21 cellular contexts compared by ENCODE assay signal in genomic region chr14:33532581-33532980, GRCh38.
DNase-seq lines count a peak whose midpoint lies in the region; ATAC-seq, FAIRE-seq and TF ChIP-seq lines count a peak whose summit lies in the region.
"Had no signal": no experiment of that assay in that cellular context is flagged by ENCODE, and none has a peak within 500 bp of the region (broad histone marks: within the 10 kb centered on the region; RNA-seq: fewer than 3 reads in every experiment).

No MANE protein-coding gene starts in this region.

- no peaks in the 10 kb centered on the region for H3K9me1 ChIP-seq in endothelial cell of umbilical vein (replicated peaks; ENCODE audit: control insufficient read depth, extremely low read depth, insufficient read depth, low read length)

- H3K27me3 ChIP-seq in liver (ENCODE audit: control insufficient read depth in 4 of 4, insufficient read depth in 4 of 4, low read length in 3 of 4) (no peaks in the 10 kb centered on the region), HepG2 (ENCODE audit: control insufficient read depth in 1 of 2, insufficient read depth in 2 of 2, low read length in 2 of 2) (no peaks in the 10 kb centered on the region), endothelial cell of umbilical vein (ENCODE audit: control insufficient read depth in 2 of 2, insufficient read depth in 2 of 2, low read length in 2 of 2) (no peaks in the 10 kb centered on the region), right lobe of liver (no peaks in the 10 kb centered on the region)
- H3K27me3 ChIP-seq: BLaER1 treated with 17β-estradiol and CSF1 and Interleukin-3, amounts not matched to agents 10 nM and 100 nM had no signal

- FAIRE-seq in HepG2 (lab: Jason Lieb, UNC) (no peak), endothelial cell of umbilical vein (lab: Jason Lieb, UNC) (no peak)
- FAIRE-seq: GM12878 had no signal

- peaks cover 5% of the 10 kb centered on the region for H3K4me1 Mint-ChIP-seq in chondrocyte (ENCODE audit: low read depth)
- H3K4me1 Mint-ChIP-seq: B cell; CD4-positive, CD25-positive, alpha-beta regulatory T cell; CD8-positive, alpha-beta memory T cell had no signal

- no peak overlapping the region for H2AFZ ChIP-seq in HepG2 (ENCODE audit: low read length)
- H2AFZ ChIP-seq in endothelial cell of umbilical vein (ENCODE audit: low read depth, low read length) = peak overlapping the region; percentile 91

- no peak for ATAC-seq in HepG2
- ATAC-seq in right lobe of liver = peak; percentile 19 to 65 (median 52)
- ATAC-seq: GM12878, HCT116 had no signal

- no peak for TF ChIP-seq EP300 in HepG2 (IDR thresholded peaks at IDR 0.05; ENCODE audit: low read depth in 2 of 2, low read length in 2 of 2)
- TF ChIP-seq EP300 in HepG2 (CRISPR knock-in tag; IDR thresholded peaks at IDR 0.05; ENCODE audit: borderline replicate concordance) = no peak

- H3K4me2 ChIP-seq in HepG2 (ENCODE audit: low read depth, low read length) (no peak overlapping the region), endothelial cell of umbilical vein (ENCODE audit: insufficient read depth, low read length) (peak overlapping the region; percentile 81)
- H3K4me2 ChIP-seq: BLaER1 treated with 17β-estradiol and CSF1 and Interleukin-3, amounts not matched to agents 10 nM and 100 nM had no signal

- no peaks in the 10 kb centered on the region for H3K36me3 ChIP-seq in liver (ENCODE audit: control insufficient read depth in 4 of 4, insufficient read depth in 3 of 4, low read depth in 1 of 4, low read length in 3 of 4)
- no peaks in the 10 kb centered on the region for H3K36me3 ChIP-seq in HepG2 (replicated peaks in 1 of 2; ENCODE audit: control insufficient read depth in 1 of 2, insufficient read depth in 2 of 2, low read length in 2 of 2)
- H3K36me3 ChIP-seq in endothelial cell of umbilical vein (ENCODE audit: control insufficient read depth in 2 of 2, extremely low read depth in 1 of 2, insufficient read depth in 2 of 2, low read length in 2 of 2) = no peaks in the 10 kb centered on the region
- no peaks in the 10 kb centered on the region for H3K36me3 ChIP-seq in right lobe of liver
- H3K36me3 ChIP-seq: BLaER1 treated with 17β-estradiol and CSF1 and Interleukin-3, amounts not matched to agents 10 nM and 100 nM had no signal

- no peaks in the 10 kb centered on the region for H3K36me3 Mint-ChIP-seq in chondrocyte (ENCODE audit: low read depth)
- H3K36me3 Mint-ChIP-seq: CD4-positive, CD25-positive, alpha-beta regulatory T cell; CD8-positive, alpha-beta memory T cell had no signal

- H3K9me3 ChIP-seq in liver (ENCODE audit: control insufficient read depth in 4 of 4, low read length in 3 of 4) (no peaks in the 10 kb centered on the region), HepG2 (ENCODE audit: low read length) (no peaks in the 10 kb centered on the region), endothelial cell of umbilical vein (replicated peaks; ENCODE audit: control insufficient read depth, insufficient read depth, low read length) (no peaks in the 10 kb centered on the region), right lobe of liver (peaks cover 0 to 2% (median 0%) of the 10 kb centered on the region in 4 donors)
- H3K9me3 ChIP-seq: BLaER1 treated with 17β-estradiol and CSF1 and Interleukin-3, amounts not matched to agents 10 nM and 100 nM had no signal

- TF ChIP-seq RAD21 in liver (IDR thresholded peaks at IDR 0.05) (no peak), HepG2 (CRISPR knock-in tag; IDR thresholded peaks at IDR 0.05) (no peak)

- H3K27ac ChIP-seq in liver (ENCODE audit: low read depth in 1 of 2, low read length in 2 of 2) (no peak overlapping the region), HepG2 (ENCODE audit: extremely low read length, insufficient read depth, low read length) (no peak overlapping the region), endothelial cell of umbilical vein (ENCODE audit: insufficient read depth, low read depth, low read length) (peak overlapping the region; percentile 41), right lobe of liver (no peak overlapping the region)
- H3K27ac ChIP-seq: BLaER1 treated with 17β-estradiol and CSF1 and Interleukin-3, amounts not matched to agents 10 nM and 100 nM had no signal

- no peak overlapping the region for H3K4me3 Mint-ChIP-seq in chondrocyte (ENCODE audit: unreplicated experiment)
- H3K4me3 Mint-ChIP-seq: B cell; CD4-positive, CD25-positive, alpha-beta regulatory T cell; CD8-positive, alpha-beta memory T cell; HFFc6 had no signal

- H3K27ac Mint-ChIP-seq in chondrocyte (ENCODE audit: unreplicated experiment) = no peak overlapping the region
- H3K27ac Mint-ChIP-seq: B cell; CD4-positive, CD25-positive, alpha-beta regulatory T cell; CD8-positive, alpha-beta memory T cell; HFFc6 had no signal

- no peak for TF ChIP-seq POLR2A in HepG2 (IDR thresholded peaks at IDR 0.05; ENCODE audit: insufficient read depth in 1 of 2, low read depth in 2 of 2, low read length in 2 of 2)
- TF ChIP-seq POLR2A in endothelial cell of umbilical vein (IDR thresholded peaks at IDR 0.05; ENCODE audit: low read depth, low read length) = no peak
- no peak for TF ChIP-seq POLR2A in right lobe of liver (IDR thresholded peaks at IDR 0.05)

- dilution Hi-C loops in endothelial cell of umbilical vein (cut with MboI; ENCODE audit: extremely low pct_ligation_motif_present, low sequenced_read_pairs) = no loop called here

- intact Hi-C loops in HepG2 (cut with micrococcal nuclease; ENCODE audit: unreplicated experiment) (no loop called here), endothelial cell of umbilical vein (cut with micrococcal nuclease) (no loop called here), right lobe of liver (cut with DNase I) (no loop called here)

- 55% methylated on average over 3 of the region's 3 CpGs for WGBS in liver
- WGBS in HepG2 (ENCODE audit: low lambda C conversion rate) = 1% methylated on average over 3 of the region's 3 CpGs
- 20% methylated on average over 3 of the region's 3 CpGs for WGBS in right lobe of liver (ENCODE audit: insufficient coverage, low coverage, low lambda C conversion rate, missing lambda C conversion rate)

- BruUV-seq in HepG2 (replicated peaks; lab: Mats Ljungman, UMichigan) (no TSS peak), endothelial cell of umbilical vein (replicated peaks; lab: Mats Ljungman, UMichigan) (no TSS peak)

- H3K79me2 ChIP-seq in HepG2 (ENCODE audit: insufficient read depth, low read length) (no peaks in the 10 kb centered on the region), endothelial cell of umbilical vein (ENCODE audit: control insufficient read depth, insufficient read depth, low read length) (no peaks in the 10 kb centered on the region)

- no peaks in the 10 kb centered on the region for H4K20me1 ChIP-seq in HepG2 (ENCODE audit: insufficient read depth, low read length)
- H4K20me1 ChIP-seq in endothelial cell of umbilical vein (replicated peaks; ENCODE audit: control insufficient read depth, extremely low read depth, insufficient read depth, low read length) = no peaks in the 10 kb centered on the region
- H4K20me1 ChIP-seq: BLaER1 treated with 17β-estradiol and CSF1 and Interleukin-3, amounts not matched to agents 10 nM and 100 nM had no signal

- H3K4me1 ChIP-seq in liver (ENCODE audit: control insufficient read depth in 4 of 4, insufficient read depth in 4 of 4, low read length in 3 of 4) (no peaks in the 10 kb centered on the region), HepG2 (ENCODE audit: insufficient read depth, low read length) (no peaks in the 10 kb centered on the region), endothelial cell of umbilical vein (ENCODE audit: control insufficient read depth, extremely low read depth, insufficient read depth, low read length) (peaks cover 16% of the 10 kb centered on the region), right lobe of liver (no peaks in the 10 kb centered on the region)
- H3K4me1 ChIP-seq: BLaER1 treated with 17β-estradiol and CSF1 and Interleukin-3, amounts not matched to agents 10 nM and 100 nM had no signal

- TF ChIP-seq CTCF in liver (IDR thresholded peaks at IDR 0.05; ENCODE audit: low read depth, low read length, missing input control) = no peak
- TF ChIP-seq CTCF in HepG2 (CRISPR knock-in tag; IDR thresholded peaks at IDR 0.05) = no peak
- TF ChIP-seq CTCF in endothelial cell of umbilical vein (IDR thresholded peaks at IDR 0.05; ENCODE audit: extremely low read depth in 1 of 2, insufficient read depth in 1 of 2, low read depth in 1 of 2, low read length in 2 of 2) = no peak
- no peak for TF ChIP-seq CTCF in right lobe of liver (IDR thresholded peaks at IDR 0.05)
- TF ChIP-seq CTCF in chondrocyte (IDR thresholded peaks at IDR 0.05) = no peak

- H3K9ac ChIP-seq in liver (ENCODE audit: low read depth in 1 of 2, low read length in 2 of 2) (no peak overlapping the region), HepG2 (ENCODE audit: insufficient read depth, low read depth, low read length) (no peak overlapping the region), endothelial cell of umbilical vein (replicated peaks; ENCODE audit: extremely low read depth, insufficient read depth, low read length) (peak overlapping the region; percentile 16)
- H3K9ac ChIP-seq: BLaER1 treated with 17β-estradiol and CSF1 and Interleukin-3, amounts not matched to agents 10 nM and 100 nM had no signal

- POLR2A ChIA-PET in HepG2 (lab: Yijun Ruan, JAX) = no interaction called here
- POLR2A ChIA-PET in endothelial cell of umbilical vein (lab: Charles Lee) = no interaction called here

- H3K4me3 ChIP-seq in liver (ENCODE audit: low read depth in 1 of 3, low read length in 3 of 3) (no peak overlapping the region), HepG2 (replicated peaks in 1 of 3; ENCODE audit: insufficient read depth in 1 of 3, low read depth in 2 of 3, low read length in 3 of 3) (no peak overlapping the region), endothelial cell of umbilical vein (replicated peaks in 1 of 3; ENCODE audit: insufficient read depth in 1 of 3, low read depth in 1 of 3, low read length in 3 of 3) (no peak overlapping the region), right lobe of liver (no peak overlapping the region)
- H3K4me3 ChIP-seq: BLaER1 treated with 17β-estradiol and CSF1 and Interleukin-3, amounts not matched to agents 10 nM and 100 nM; GM12878 had no signal

- CTCF ChIA-PET in HepG2 (lab: Yijun Ruan, JAX; ENCODE audit: low intra/inter-chr PET ratio, low total read pairs) (no interaction called here), endothelial cell of umbilical vein (lab: Charles Lee) (interaction anchor here (1.3 kb wide), 1 partner anchor 16 kb away, joined by 3 read pairs; no protein-coding TSS in a partner anchor)

- no peaks in the 10 kb centered on the region for H3K27me3 Mint-ChIP-seq in chondrocyte (ENCODE audit: low read depth)
- H3K27me3 Mint-ChIP-seq: B cell; CD4-positive, CD25-positive, alpha-beta regulatory T cell; CD8-positive, alpha-beta memory T cell had no signal

- in situ Hi-C loops in HepG2 (cut with HindIII; ENCODE audit: extremely low pct_ligation_motif_present, low pct_unique_long_range_greater_than_20kb) = no loop called here

- no peaks in the 10 kb centered on the region for H3K9me3 Mint-ChIP-seq in chondrocyte (ENCODE audit: low read depth)

- DNase-seq in HepG2 (ENCODE audit: low spot score) (no peak), endothelial cell of umbilical vein (ENCODE audit: low read depth, low spot score) (peak; percentile 58), right lobe of liver (no peak), C1 segment of cervical spinal cord (lab: John Stamatoyannopoulos, UW) (no peak), chondrocyte (ENCODE audit: low spot score) (no peak)
- DNase-seq in stimulated activated CD4-positive, alpha-beta T cell treated with anti-CD3 and anti-CD28 coated beads, Interleukin-15, amount 100 ng/mL, for 24 hours = no peak
- DNase-seq: CD4-positive, CD25-positive, alpha-beta regulatory T cell; CD8-positive, alpha-beta memory T cell; COR-L47; DMS 273 treated with DMSO at 0.1 percent for 48 hours; DMS53; DND-41; EL; GOT3; H7; HFFc6 had no signal
